In the genomic region with DNA sequence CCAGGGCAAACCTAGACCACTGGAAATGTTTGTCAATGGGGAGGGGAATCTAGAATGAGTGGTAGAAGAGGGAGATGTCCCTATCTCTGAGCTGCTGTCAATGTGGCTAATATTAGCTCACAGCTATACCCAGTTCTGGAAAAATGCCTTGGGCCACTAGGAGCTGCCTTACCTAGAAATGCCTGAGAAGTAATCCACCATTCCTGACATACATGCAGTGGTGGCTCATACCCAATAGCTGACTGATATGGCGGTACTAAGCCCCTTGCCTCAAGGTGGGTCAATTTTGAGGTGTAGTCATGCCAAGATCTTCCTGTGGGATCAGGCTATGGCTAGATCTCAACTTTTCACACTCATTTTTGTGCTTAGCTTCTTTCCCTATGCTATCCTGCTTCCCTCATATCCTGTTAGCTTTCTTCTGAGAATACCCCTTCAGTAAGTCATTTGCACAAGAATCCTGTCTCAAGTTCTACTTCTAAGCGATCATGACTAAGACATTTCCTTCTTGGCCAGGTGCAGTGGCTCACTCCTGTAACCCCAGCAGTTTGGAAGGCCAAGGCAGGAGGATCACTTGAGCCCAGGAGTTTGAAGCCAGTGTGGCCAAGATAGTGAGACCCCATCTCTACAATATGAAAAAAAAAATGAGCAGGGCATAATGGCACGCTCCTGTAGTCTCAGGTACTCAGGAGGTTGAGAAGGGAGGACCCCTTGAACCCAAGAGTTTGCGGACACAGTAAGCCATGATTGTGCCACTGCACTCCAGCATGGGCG, we compare ENCODE assay signal across 28 cellular contexts.
"Had no signal": no experiment of that assay in that cellular context is flagged by ENCODE, and none has a peak within 500 bp of the region (broad histone marks: within the 10 kb centered on the region; RNA-seq: fewer than 3 reads in every experiment).

No MANE protein-coding gene starts in this region.

- FAIRE-seq: keratinocyte, urothelium cell line had no signal

- H3K27ac Mint-ChIP-seq: mesothelial cell of epicardium; naive thymus-derived CD4-positive, alpha-beta T cell; natural killer cell treated with Interleukin-12 subunit alpha and Interleukin-12 subunit beta and Interleukin-15 and Interleukin-18, amount 100 ng/mL, for 72 hours; progenitor cell of endocrine pancreas; stimulated activated naive B cell treated with anti-CD40 and anti-IgM and Interleukin-4, amounts not matched to agents 10 μg/mL and 1 μg/mL and 100 μg/mL, for 72 hours had no signal

- H3K27ac ChIP-seq: hepatocyte, lower lobe of right lung, ovary, right atrium auricular region, right lobe of liver, skin epidermis, stomach, testis, thyroid gland, transverse colon, upper lobe of right lung had no signal

- H3K79me2 ChIP-seq: hepatocyte had no signal

- H3K9me3 ChIP-seq: lower lobe of right lung, ovary, right lobe of liver, testis, thyroid gland, upper lobe of right lung had no signal

- H3K36me3 ChIP-seq: lower lobe of right lung, ovary, right atrium auricular region, right lobe of liver, stomach, thyroid gland, transverse colon, upper lobe of right lung had no signal

- H3K4me3 ChIP-seq: hepatocyte, lower lobe of right lung, ovary, right atrium auricular region, right lobe of liver, skin epidermis, stomach, testis, thyroid gland, transverse colon, upper lobe of right lung had no signal

- H3K4me3 Mint-ChIP-seq: mesothelial cell of epicardium; naive thymus-derived CD4-positive, alpha-beta T cell; natural killer cell treated with Interleukin-12 subunit alpha and Interleukin-12 subunit beta and Interleukin-15 and Interleukin-18, amount 100 ng/mL, for 72 hours; stimulated activated naive B cell treated with anti-CD40 and anti-IgM and Interleukin-4, amounts not matched to agents 10 μg/mL and 1 μg/mL and 100 μg/mL, for 72 hours had no signal

- DNase-seq: kidney glomerular epithelial cell; left cardiac atrium; lower lobe of right lung; mammary epithelial cell; mesenchymal stem cell; naive thymus-derived CD4-positive, alpha-beta T cell; ovary; right lobe of liver; stimulated activated CD4-positive, alpha-beta T cell treated with anti-CD3 and anti-CD28 coated beads, Interleukin-12 subunit alpha, Interleukin-12 subunit beta, amount 100 ng/mL, for 4 hours; stimulated activated CD4-positive, alpha-beta T cell treated with anti-CD3 and anti-CD28 coated beads, Interleukin-15, amount 100 ng/mL, for 24 hours; stimulated activated CD4-positive, alpha-beta T cell treated with anti-CD3 and anti-CD28 coated beads, Interleukin-2, amount 100 ng/mL, for 24 hours; stimulated activated CD4-positive, alpha-beta T cell treated with anti-CD3 and anti-CD28 coated beads, Interleukin-4, amount 100 ng/mL, for 1 hour; stimulated activated naive B cell treated with anti-CD40 and anti-IgM and Interleukin-4, amounts not matched to agents 10 μg/mL and 1 μg/mL and 100 μg/mL, for 72 hours; stimulated activated naive CD8-positive, alpha-beta T cell treated with anti-CD3 and anti-CD28 coated beads, Interleukin-15, Interleukin-2, amounts not matched to agents 100 U/mL and 50 U/mL, for 24 hours; stomach; testis; thyroid gland; transverse colon; upper lobe of right lung had no signal

- H3K27me3 ChIP-seq: hepatocyte, ovary, right atrium auricular region, stomach, testis, thyroid gland, transverse colon, upper lobe of right lung had no signal

- H3K36me3 Mint-ChIP-seq: mesothelial cell of epicardium had no signal

- ATAC-seq: left cardiac atrium; left lobe of liver; lower lobe of right lung; naive thymus-derived CD4-positive, alpha-beta T cell; natural killer cell treated with Interleukin-12 subunit alpha and Interleukin-12 subunit beta and Interleukin-15 and Interleukin-18, amount 100 ng/mL, for 72 hours; right lobe of liver; stimulated activated naive CD8-positive, alpha-beta T cell treated with anti-CD3 and anti-CD28 coated beads, Interleukin-15, Interleukin-2, amounts not matched to agents 100 U/mL and 50 U/mL, for 24 hours; upper lobe of right lung had no signal

- H3K4me2 ChIP-seq: hepatocyte had no signal

- H3K4me1 Mint-ChIP-seq: mesothelial cell of epicardium; naive thymus-derived CD4-positive, alpha-beta T cell; stimulated activated naive B cell treated with anti-CD40 and anti-IgM and Interleukin-4, amounts not matched to agents 10 μg/mL and 1 μg/mL and 100 μg/mL, for 72 hours had no signal

- H3K4me1 ChIP-seq: lower lobe of right lung, right atrium auricular region, right lobe of liver, stomach, testis, thyroid gland, transverse colon, upper lobe of right lung had no signal

- H2AFZ ChIP-seq: hepatocyte had no signal
